In the genomic region with DNA sequence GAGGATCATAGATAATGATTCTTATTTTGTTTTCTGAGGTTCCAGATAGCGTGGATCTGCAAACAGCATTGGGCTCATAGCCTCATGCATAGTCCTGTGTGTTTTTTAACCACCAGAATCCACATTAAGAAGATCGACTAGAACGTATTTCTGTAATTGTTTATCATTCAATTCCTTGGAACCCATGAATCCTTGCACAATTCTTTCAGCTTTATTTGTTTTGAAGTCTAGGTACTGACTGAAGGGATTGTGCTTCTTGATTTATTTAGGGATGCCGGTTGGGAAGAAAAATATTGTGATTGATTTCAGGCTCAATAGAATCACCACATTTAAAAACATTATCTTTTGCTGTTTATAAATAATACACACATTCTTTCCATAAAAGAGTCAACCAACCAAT, we compare ENCODE assay signal across 18 cellular contexts.
"Had no signal": no experiment of that assay in that cellular context is flagged by ENCODE, and none has a peak within 500 bp of the region (broad histone marks: within the 10 kb centered on the region; RNA-seq: fewer than 3 reads in every experiment).

No MANE protein-coding gene starts in this region.

- H3K36me3 Mint-ChIP-seq: naive B cell had no signal

- H3K4me3 Mint-ChIP-seq: mesothelial cell of epicardium, naive B cell had no signal

- H3K27ac ChIP-seq: coronary artery, dorsolateral prefrontal cortex, esophagus muscularis mucosa, foreskin keratinocyte, gastroesophageal sphincter, heart right ventricle, left lung, lower lobe of right lung had no signal

- H3K4me3 ChIP-seq: coronary artery, dorsolateral prefrontal cortex, esophagus muscularis mucosa, gastroesophageal sphincter, heart right ventricle, left lung, lower lobe of right lung had no signal

- ATAC-seq: foreskin keratinocyte, gastroesophageal sphincter, heart right ventricle, left cardiac atrium, left lung, left ventricle myocardium superior, lower lobe of right lung had no signal

- H3K4me1 ChIP-seq: esophagus muscularis mucosa, foreskin keratinocyte, gastroesophageal sphincter, heart right ventricle, left lung, lower lobe of right lung had no signal

- H3K27me3 Mint-ChIP-seq: naive B cell had no signal

- H3K36me3 ChIP-seq: esophagus muscularis mucosa, gastroesophageal sphincter, heart right ventricle, left lung, lower lobe of right lung had no signal

- DNase-seq: dermis blood vessel endothelial cell; dorsolateral prefrontal cortex; effector CD4-positive, alpha-beta T cell; effector memory CD4-positive, alpha-beta T cell; foreskin keratinocyte; head of caudate nucleus; heart right ventricle; hippocampal formation; left cardiac atrium; left lung; left ventricle myocardium superior; lower lobe of right lung; mesenchymal stem cell; naive B cell had no signal

- H3K9me3 ChIP-seq: esophagus muscularis mucosa, gastroesophageal sphincter, heart right ventricle, left lung, lower lobe of right lung had no signal

- H3K27me3 ChIP-seq: dorsolateral prefrontal cortex, esophagus muscularis mucosa, foreskin keratinocyte, gastroesophageal sphincter, heart right ventricle, left lung had no signal

- H3K4me1 Mint-ChIP-seq: naive B cell had no signal

- H3K27ac Mint-ChIP-seq: mesothelial cell of epicardium, naive B cell had no signal
